ENCODE assay signal across 1 cellular context in genomic region chr11:61978703-61979661, GRCh38.
TF ChIP-seq lines count a peak whose summit lies in the region.

No MANE protein-coding gene starts in this region.

TF ChIP-seq in HepG2, 621 proteins besides CTCF, POLR2A, EP300 and RAD21 (continued from another document):
- 0 out of 2 replicates have a peak, but pooled peaks have one; percentile 10 for TF ChIP-seq FOSL2 (CRISPR knock-in tag; IDR thresholded peaks at IDR 0.05)
- TF ChIP-seq, protein P1, sequence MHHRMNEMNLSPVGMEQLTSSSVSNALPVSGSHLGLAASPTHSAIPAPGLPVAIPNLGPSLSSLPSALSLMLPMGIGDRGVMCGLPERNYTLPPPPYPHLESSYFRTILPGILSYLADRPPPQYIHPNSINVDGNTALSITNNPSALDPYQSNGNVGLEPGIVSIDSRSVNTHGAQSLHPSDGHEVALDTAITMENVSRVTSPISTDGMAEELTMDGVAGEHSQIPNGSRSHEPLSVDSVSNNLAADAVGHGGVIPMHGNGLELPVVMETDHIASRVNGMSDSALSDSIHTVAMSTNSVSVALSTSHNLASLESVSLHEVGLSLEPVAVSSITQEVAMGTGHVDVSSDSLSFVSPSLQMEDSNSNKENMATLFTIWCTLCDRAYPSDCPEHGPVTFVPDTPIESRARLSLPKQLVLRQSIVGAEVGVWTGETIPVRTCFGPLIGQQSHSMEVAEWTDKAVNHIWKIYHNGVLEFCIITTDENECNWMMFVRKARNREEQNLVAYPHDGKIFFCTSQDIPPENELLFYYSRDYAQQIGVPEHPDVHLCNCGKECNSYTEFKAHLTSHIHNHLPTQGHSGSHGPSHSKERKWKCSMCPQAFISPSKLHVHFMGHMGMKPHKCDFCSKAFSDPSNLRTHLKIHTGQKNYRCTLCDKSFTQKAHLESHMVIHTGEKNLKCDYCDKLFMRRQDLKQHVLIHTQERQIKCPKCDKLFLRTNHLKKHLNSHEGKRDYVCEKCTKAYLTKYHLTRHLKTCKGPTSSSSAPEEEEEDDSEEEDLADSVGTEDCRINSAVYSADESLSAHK (CRISPR knock-in tag; IDR thresholded peaks at IDR 0.05; ENCODE audit: borderline replicate concordance), result no peak
- TF ChIP-seq IKZF5 (CRISPR knock-in tag; IDR thresholded peaks at IDR 0.05), result no peak
- TF ChIP-seq, protein P2, sequence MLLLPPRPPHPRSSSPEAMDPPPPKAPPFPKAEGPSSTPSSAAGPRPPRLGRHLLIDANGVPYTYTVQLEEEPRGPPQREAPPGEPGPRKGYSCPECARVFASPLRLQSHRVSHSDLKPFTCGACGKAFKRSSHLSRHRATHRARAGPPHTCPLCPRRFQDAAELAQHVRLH (CRISPR knock-in tag; IDR thresholded peaks at IDR 0.05; ENCODE audit: borderline replicate concordance, low read depth), result no peak
- no peak for TF ChIP-seq KDM5A (IDR thresholded peaks at IDR 0.05; ENCODE audit: borderline replicate concordance, low read length)
- 0 out of 2 replicates have a peak, but pooled peaks have one; percentile 39 for TF ChIP-seq ATF7 (IDR thresholded peaks at IDR 0.05)
- TF ChIP-seq ATF7 (CRISPR knock-in tag; IDR thresholded peaks at IDR 0.05), result no peak
- no peak for TF ChIP-seq ZSCAN5A (CRISPR knock-in tag; IDR thresholded peaks at IDR 0.05; ENCODE audit: borderline replicate concordance)
- peak; percentile 83 for TF ChIP-seq CEBPG (CRISPR knock-in tag; IDR thresholded peaks at IDR 0.05)
- no peak for TF ChIP-seq NFIB (CRISPR knock-in tag; IDR thresholded peaks at IDR 0.05; ENCODE audit: borderline replicate concordance)
- TF ChIP-seq CERS6 (CRISPR knock-in tag; IDR thresholded peaks at IDR 0.05), result no peak
- TF ChIP-seq, protein P3, sequence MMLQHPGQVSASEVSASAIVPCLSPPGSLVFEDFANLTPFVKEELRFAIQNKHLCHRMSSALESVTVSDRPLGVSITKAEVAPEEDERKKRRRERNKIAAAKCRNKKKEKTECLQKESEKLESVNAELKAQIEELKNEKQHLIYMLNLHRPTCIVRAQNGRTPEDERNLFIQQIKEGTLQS (CRISPR knock-in tag; IDR thresholded peaks at IDR 0.05), result peak; percentile 74; the same call in 1 of the 2 replicates
- no peak for TF ChIP-seq ESRRA (CRISPR knock-in tag; IDR thresholded peaks at IDR 0.05; ENCODE audit: low read depth)
- no peak for TF ChIP-seq RCOR2 (CRISPR knock-in tag; IDR thresholded peaks at IDR 0.05)
- TF ChIP-seq CEBPB (IDR thresholded peaks at IDR 0.05; ENCODE audit: borderline replicate concordance, low read depth, low read length), result peak; percentile 87
- TF ChIP-seq ZNF468 (CRISPR knock-in tag; IDR thresholded peaks at IDR 0.05), result no peak
TF ChIP-seq in HepG2: peak in this region for 10.
